Comparison of ENCODE assay signal across 1 cellular context in the genomic region with DNA sequence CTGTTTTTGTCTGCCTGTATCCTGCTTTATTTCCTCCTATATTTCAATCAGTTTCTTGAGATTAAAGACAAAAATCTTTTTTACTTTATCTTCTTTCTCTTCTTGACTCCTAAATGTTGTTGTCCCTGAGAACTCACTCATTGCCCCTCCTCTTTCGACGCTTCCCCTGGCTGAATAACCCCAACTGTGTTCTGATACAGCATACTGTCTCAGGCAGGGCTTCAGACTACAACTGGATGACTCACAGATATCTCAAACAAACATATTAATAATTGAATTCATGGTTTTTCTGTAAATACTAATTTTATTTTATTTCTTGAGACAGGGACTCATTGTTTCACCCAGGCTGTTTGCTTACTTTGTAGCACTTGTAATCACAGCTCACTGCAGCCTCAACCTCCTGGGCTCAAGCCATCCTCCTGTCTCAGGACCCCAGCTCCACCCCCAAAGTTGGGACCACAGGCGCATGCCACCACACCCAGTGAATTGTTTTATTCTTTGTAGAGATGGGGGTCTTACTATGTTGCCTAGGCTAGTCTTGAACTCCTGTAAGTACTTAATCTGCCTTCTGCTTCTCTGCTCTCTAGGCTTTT.
TF ChIP-seq lines count a peak whose summit lies in the region.

No MANE protein-coding gene starts in this region.

TF ChIP-seq in endothelial cell of umbilical vein, 7 proteins besides CTCF, POLR2A, EP300 and RAD21:
- no peak for TF ChIP-seq JUN (IDR thresholded peaks at IDR 0.05; ENCODE audit: borderline replicate concordance, insufficient read depth, insufficient read length, low read depth)
- TF ChIP-seq FOS (IDR thresholded peaks at IDR 0.05; ENCODE audit: borderline replicate concordance, insufficient read depth, low read length), result peak; percentile 45
